ENCODE assay signal across 26 cellular contexts in genomic region chr17:82779541-82779940, GRCh38.
"Had no signal": no experiment of that assay in that cellular context is flagged by ENCODE, and none has a peak within 500 bp of the region (broad histone marks: within the 10 kb centered on the region; RNA-seq: fewer than 3 reads in every experiment).

No MANE protein-coding gene starts in this region.

- DNase-seq: hippocampal formation; kidney glomerular epithelial cell; left colon; left lung; lower lobe of right lung; mammary epithelial cell; mesendoderm; naive B cell; natural killer cell; nephron progenitor cell; ovary; right lobe of liver; stimulated activated CD4-positive, alpha-beta T cell treated with anti-CD3 and anti-CD28 coated beads, Interleukin-12 subunit alpha, Interleukin-12 subunit beta, amount 100 ng/mL, for 4 hours; stimulated activated CD4-positive, alpha-beta T cell treated with anti-CD3 and anti-CD28 coated beads, Interleukin-15, amount 100 ng/mL, for 24 hours; stimulated activated CD4-positive, alpha-beta T cell treated with anti-CD3 and anti-CD28 coated beads, Interleukin-2, amount 100 ng/mL, for 24 hours; stimulated activated CD4-positive, alpha-beta T cell treated with anti-CD3 and anti-CD28 coated beads, Interleukin-4, amount 100 ng/mL, for 1 hour; stimulated activated naive CD4-positive, alpha-beta T cell; tibial artery; trophoblast cell; upper lobe of right lung had no signal

- H3K27ac ChIP-seq: left lung, lower lobe of right lung, neural progenitor cell, ovary, right atrium auricular region, right lobe of liver, suprapubic skin, thoracic aorta, tibial artery, upper lobe of right lung had no signal

- H2AFZ ChIP-seq: neural progenitor cell had no signal

- H3K4me3 ChIP-seq: left lung, lower lobe of right lung, neural progenitor cell, ovary, right atrium auricular region, right lobe of liver, skin epidermis, suprapubic skin, thoracic aorta, tibial artery, upper lobe of right lung had no signal

- ATAC-seq: left colon; left lung; lower lobe of right lung; natural killer cell; right lobe of liver; stimulated activated effector memory CD8-positive, alpha-beta T cell treated with anti-CD3 and anti-CD28 coated beads, Interleukin-12 subunit alpha, Interleukin-12 subunit beta, amount 100 ng/mL, for 72 hours; upper lobe of right lung had no signal

- H3K27me3 ChIP-seq: left lung, neural progenitor cell, ovary, right atrium auricular region, right lobe of liver, suprapubic skin, tibial artery, upper lobe of right lung had no signal

- H3K9ac ChIP-seq: neural progenitor cell had no signal

- H3K36me3 ChIP-seq: neural progenitor cell, ovary had no signal

- H3K4me2 ChIP-seq: neural progenitor cell had no signal

- H3K9me3 ChIP-seq: left lung, lower lobe of right lung, ovary, right atrium auricular region, right lobe of liver, suprapubic skin, thoracic aorta, tibial artery, upper lobe of right lung had no signal

- H3K4me1 ChIP-seq: right lobe of liver had no signal
